Comparison of ENCODE assay signal across 2 cellular contexts in genomic region chr3:55571913-55572312, GRCh38.
TF ChIP-seq lines count a peak whose summit lies in the region.

No MANE protein-coding gene starts in this region.

TF ChIP-seq in H1, 55 proteins besides CTCF, POLR2A, EP300 and RAD21:
- TF ChIP-seq SIN3A (conservative IDR thresholded peaks at IDR 0.05 in 1 of 2, IDR thresholded peaks at IDR 0.05 in 1 of 2; ENCODE audit: low read depth in 1 of 2, low read length in 2 of 2) (no peak), KDM1A (IDR thresholded peaks at IDR 0.05; ENCODE audit: borderline replicate concordance, low read length) (peak; percentile 22; the same call in 1 of the 2 replicates), BRCA1 (IDR thresholded peaks at IDR 0.05; ENCODE audit: low read depth, low read length) (no peak), TBP (IDR thresholded peaks at IDR 0.05; ENCODE audit: low read depth, low read length) (peak; percentile 33; the same call in 1 of the 2 replicates), EGR1 (IDR thresholded peaks at IDR 0.05; ENCODE audit: borderline replicate concordance, low read depth, low read length) (no peak), TCF12 (IDR thresholded peaks at IDR 0.05; ENCODE audit: low read depth, low read length) (no peak), SRF (IDR thresholded peaks at IDR 0.05; ENCODE audit: low read depth, low read length) (peak; percentile 87), RBBP5 (IDR thresholded peaks at IDR 0.05; ENCODE audit: borderline replicate concordance, low read depth, low read length) (no peak), ASH2L (IDR thresholded peaks at IDR 0.05; ENCODE audit: low read length) (peak; percentile 27), BACH1 (IDR thresholded peaks at IDR 0.05; ENCODE audit: low read length) (no peak), CTBP2 (IDR thresholded peaks at IDR 0.05; ENCODE audit: borderline replicate concordance, insufficient read depth, insufficient read length, low read length) (no peak), FOSL1 (IDR thresholded peaks at IDR 0.05; ENCODE audit: insufficient read depth, low read depth, low read length) (no peak), CHD2 (IDR thresholded peaks at IDR 0.05; ENCODE audit: low read length) (0 out of 2 replicates have a peak, but pooled peaks have one; percentile 24), MAX (IDR thresholded peaks at IDR 0.05) (peak; percentile 29; the same call in 1 of the 2 replicates), RXRA (IDR thresholded peaks at IDR 0.05; ENCODE audit: insufficient read depth, low read depth, low read length) (no peak), NRF1 (IDR thresholded peaks at IDR 0.05; ENCODE audit: low read depth, low read length) (no peak), TEAD4 (IDR thresholded peaks at IDR 0.05; ENCODE audit: low read depth, low read length) (peak; percentile 88), CREB1 (IDR thresholded peaks at IDR 0.05) (peak; percentile 58), ZNF274 (IDR thresholded peaks at IDR 0.05; ENCODE audit: borderline replicate concordance, extremely low read depth, low read length) (no peak), MAFK (IDR thresholded peaks at IDR 0.05; ENCODE audit: low read depth, low read length) (peak; percentile 13; the same call in 1 of the 2 replicates), SP2 (IDR thresholded peaks at IDR 0.05; ENCODE audit: low read length) (no peak)
- TF ChIP-seq, protein P1, sequence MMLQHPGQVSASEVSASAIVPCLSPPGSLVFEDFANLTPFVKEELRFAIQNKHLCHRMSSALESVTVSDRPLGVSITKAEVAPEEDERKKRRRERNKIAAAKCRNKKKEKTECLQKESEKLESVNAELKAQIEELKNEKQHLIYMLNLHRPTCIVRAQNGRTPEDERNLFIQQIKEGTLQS (IDR thresholded peaks at IDR 0.05; ENCODE audit: insufficient read depth, low read depth, low read length) = no peak

TF ChIP-seq in liver, 16 proteins besides CTCF, POLR2A, EP300 and RAD21:
- TF ChIP-seq JUND (IDR thresholded peaks at IDR 0.05) = no peak
- TF ChIP-seq SP1 (IDR thresholded peaks at IDR 0.05) = no peak
- no peak for TF ChIP-seq MAX (IDR thresholded peaks at IDR 0.05)
- TF ChIP-seq EGR1 (IDR thresholded peaks at IDR 0.05; ENCODE audit: low read depth in 2 of 2) = no peak
- no peak for TF ChIP-seq FOXA2 (IDR thresholded peaks at IDR 0.05)
- TF ChIP-seq, protein P2, sequence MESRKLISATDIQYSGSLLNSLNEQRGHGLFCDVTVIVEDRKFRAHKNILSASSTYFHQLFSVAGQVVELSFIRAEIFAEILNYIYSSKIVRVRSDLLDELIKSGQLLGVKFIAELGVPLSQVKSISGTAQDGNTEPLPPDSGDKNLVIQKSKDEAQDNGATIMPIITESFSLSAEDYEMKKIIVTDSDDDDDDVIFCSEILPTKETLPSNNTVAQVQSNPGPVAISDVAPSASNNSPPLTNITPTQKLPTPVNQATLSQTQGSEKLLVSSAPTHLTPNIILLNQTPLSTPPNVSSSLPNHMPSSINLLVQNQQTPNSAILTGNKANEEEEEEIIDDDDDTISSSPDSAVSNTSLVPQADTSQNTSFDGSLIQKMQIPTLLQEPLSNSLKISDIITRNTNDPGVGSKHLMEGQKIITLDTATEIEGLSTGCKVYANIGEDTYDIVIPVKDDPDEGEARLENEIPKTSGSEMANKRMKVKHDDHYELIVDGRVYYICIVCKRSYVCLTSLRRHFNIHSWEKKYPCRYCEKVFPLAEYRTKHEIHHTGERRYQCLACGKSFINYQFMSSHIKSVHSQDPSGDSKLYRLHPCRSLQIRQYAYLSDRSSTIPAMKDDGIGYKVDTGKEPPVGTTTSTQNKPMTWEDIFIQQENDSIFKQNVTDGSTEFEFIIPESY (IDR thresholded peaks at IDR 0.05) = no peak
- TF ChIP-seq NR2F2 (IDR thresholded peaks at IDR 0.05) = no peak
- TF ChIP-seq TAF1 (conservative IDR thresholded peaks at IDR 0.05) = no peak
- no peak for TF ChIP-seq RXRA (IDR thresholded peaks at IDR 0.05)
- no peak for TF ChIP-seq HNF4A (conservative IDR thresholded peaks at IDR 0.05)
